ENCODE assay signal across 15 cellular contexts in genomic region chr2:201255468-201255867, GRCh38. TPM values are rescaled to one million over a fixed set of nuclear protein-coding genes. Genes with fewer than 3 reads are reported as not detected.
DNase-seq lines count a peak whose midpoint lies in the region; ATAC-seq and TF ChIP-seq lines count a peak whose summit lies in the region.
"Had no signal": no experiment of that assay in that cellular context is flagged by ENCODE, and none has a peak within 500 bp of the region (broad histone marks: within the 10 kb centered on the region; RNA-seq: fewer than 3 reads in every experiment).

No MANE protein-coding gene starts in this region.

- no peak for ATAC-seq in T-cell (replicated peaks in 1 of 4)
- ATAC-seq: left colon, pancreas had no signal

- intact Hi-C loops in Calu3 (cut with micrococcal nuclease; ENCODE audit: unreplicated experiment) = no loop called here

- POLR2A ChIA-PET in T-cell (lab: Charles Lee) = interaction anchor here in 1 of 2 donors (0.6 to 1.0 kb wide), 2 partner anchors 22 to 1054 kb away, joined by 3 to 5 read pairs; no protein-coding TSS in a partner anchor

- DNase-seq in T-helper 2 cell treated with Interferon-gamma antibody and Interleukin-4, amounts not matched to agents 5 μg/mL and 100 μg/mL, for 36 hours (ENCODE audit: low spot score) = no peak
- DNase-seq in T-helper 2 cell (no peak), Calu3 (no peak), T-cell (no peak), immature natural killer cell (no peak), NCI-H510A treated with DMSO at 0.1 percent for 48 hours (lab: John Stamatoyannopoulos, UW) (no peak), NCI-H526 treated with DMSO at 0.1 percent for 48 hours (lab: John Stamatoyannopoulos, UW) (no peak), mesothelial cell of epicardium (ENCODE audit: low spot score in 2 of 2, unreplicated experiment in 2 of 2) (no peak)
- DNase-seq: GF-D8, H9, left colon, NCI-H2171 treated with DMSO at 0.1 percent for 48 hours, pancreas, SIG-M5, trophoblast cell had no signal

- peak overlapping the region; percentile 41 for H3K4me3 Mint-ChIP-seq in T-helper 2 cell treated with Interferon-gamma antibody and Interleukin-4, amounts not matched to agents 5 μg/mL and 100 μg/mL, for 36 hours
- no peak overlapping the region for H3K4me3 Mint-ChIP-seq in Calu3 (ENCODE audit: low read depth, unreplicated experiment)
- peak overlapping the region in 1 of 3 donors; percentile 92 for H3K4me3 Mint-ChIP-seq in T-cell
- H3K4me3 Mint-ChIP-seq in immature natural killer cell = peak overlapping the region in 2 of 5 donors; percentile 50
- H3K4me3 Mint-ChIP-seq in mesothelial cell of epicardium = no peak overlapping the region
- H3K4me3 Mint-ChIP-seq: H9 had no signal

- no peaks in the 10 kb centered on the region for H3K27me3 Mint-ChIP-seq in T-helper 2 cell treated with Interferon-gamma antibody and Interleukin-4, amounts not matched to agents 5 μg/mL and 100 μg/mL, for 36 hours (ENCODE audit: low read depth)
- H3K27me3 Mint-ChIP-seq in Calu3 (ENCODE audit: unreplicated experiment) (no peaks in the 10 kb centered on the region), T-cell (no peaks in the 10 kb centered on the region), immature natural killer cell (ENCODE audit: low read depth in 3 of 3) (peaks cover 21 to 25% (median 25%) of the 10 kb centered on the region in 3 donors), mesothelial cell of epicardium (ENCODE audit: low read depth) (no peaks in the 10 kb centered on the region)

- TF ChIP-seq CTCF in Calu3 (IDR thresholded peaks at IDR 0.05; ENCODE audit: unreplicated experiment) (no peak), mesothelial cell of epicardium (IDR thresholded peaks at IDR 0.05; ENCODE audit: unreplicated experiment) (no peak)

- H3K36me3 Mint-ChIP-seq in T-helper 2 cell treated with Interferon-gamma antibody and Interleukin-4, amounts not matched to agents 5 μg/mL and 100 μg/mL, for 36 hours (ENCODE audit: low read depth) = peaks cover 34% of the 10 kb centered on the region
- H3K36me3 Mint-ChIP-seq in Calu3 (ENCODE audit: insufficient read depth, unreplicated experiment) (peaks cover 49% of the 10 kb centered on the region), T-cell (peaks cover 26% of the 10 kb centered on the region), immature natural killer cell (peaks cover 2 to 10% (median 6%) of the 10 kb centered on the region in 3 donors), mesothelial cell of epicardium (no peaks in the 10 kb centered on the region)

- peaks cover 10% of the 10 kb centered on the region for H3K9me3 Mint-ChIP-seq in T-helper 2 cell treated with Interferon-gamma antibody and Interleukin-4, amounts not matched to agents 5 μg/mL and 100 μg/mL, for 36 hours
- H3K9me3 Mint-ChIP-seq in Calu3 (ENCODE audit: low read depth, unreplicated experiment) = peaks cover 4% of the 10 kb centered on the region
- H3K9me3 Mint-ChIP-seq in T-cell = no peaks in the 10 kb centered on the region
- H3K9me3 Mint-ChIP-seq in immature natural killer cell = no peaks in the 10 kb centered on the region
- H3K9me3 Mint-ChIP-seq in mesothelial cell of epicardium = no peaks in the 10 kb centered on the region
- H3K9me3 Mint-ChIP-seq: H9 had no signal

- no TSS peak for BruUV-seq in Calu3 (replicated peaks; lab: Mats Ljungman, UMichigan)

- CTCF ChIA-PET in Calu3 (lab: Charles Lee) = no interaction called here
- CTCF ChIA-PET in T-cell (lab: Charles Lee) = interaction anchor here in 1 of 2 donors (0.6 to 1.2 kb wide), 5 partner anchors 10 to 164 kb away, joined by 3 to 4 read pairs (median 3); no protein-coding TSS in a partner anchor

- peaks cover 62% of the 10 kb centered on the region for H3K4me1 Mint-ChIP-seq in T-helper 2 cell treated with Interferon-gamma antibody and Interleukin-4, amounts not matched to agents 5 μg/mL and 100 μg/mL, for 36 hours (ENCODE audit: low read depth)
- H3K4me1 Mint-ChIP-seq in Calu3 (ENCODE audit: low read depth, unreplicated experiment) (peaks cover 64% of the 10 kb centered on the region), T-cell (peaks cover 91 to 92% (median 92%) of the 10 kb centered on the region in 3 donors), immature natural killer cell (peaks cover 87 to 95% of the 10 kb centered on the region in 2 donors), mesothelial cell of epicardium (peaks cover 24% of the 10 kb centered on the region)

- peak overlapping the region; percentile 81 for H3K27ac Mint-ChIP-seq in T-helper 2 cell treated with Interferon-gamma antibody and Interleukin-4, amounts not matched to agents 5 μg/mL and 100 μg/mL, for 36 hours
- H3K27ac Mint-ChIP-seq in Calu3 (ENCODE audit: unreplicated experiment) (peak overlapping the region; percentile 87), T-cell (peak overlapping the region; percentile 99), immature natural killer cell (peak overlapping the region; percentile 87 to 100 (median 98)), mesothelial cell of epicardium (no peak overlapping the region)
- H3K27ac Mint-ChIP-seq: H9 had no signal

RNA-seq across cellular contexts. Expression of gene CASP8, which starts 4.9 kb away (rescaled TPM):
- 67.1 and 87.6 TPM in 2 replicates for total RNA-seq in Calu3 (2022)
- total RNA-seq in T-cell = 100 to 1,000 TPM; 116 to 306 (median 255) TPM
- polyA plus RNA-seq in immature natural killer cell = 100 to 1,000 TPM in 1 of 3 donors, 10 to 100 TPM in 2; 20.2 to 116 (median 28.0) TPM
- total RNA-seq in mesothelial cell of epicardium = 16.1 to 18.3 TPM (median 16.3 TPM) in 3 replicates
